ENCODE assay signal across 20 cellular contexts in the genomic region with DNA sequence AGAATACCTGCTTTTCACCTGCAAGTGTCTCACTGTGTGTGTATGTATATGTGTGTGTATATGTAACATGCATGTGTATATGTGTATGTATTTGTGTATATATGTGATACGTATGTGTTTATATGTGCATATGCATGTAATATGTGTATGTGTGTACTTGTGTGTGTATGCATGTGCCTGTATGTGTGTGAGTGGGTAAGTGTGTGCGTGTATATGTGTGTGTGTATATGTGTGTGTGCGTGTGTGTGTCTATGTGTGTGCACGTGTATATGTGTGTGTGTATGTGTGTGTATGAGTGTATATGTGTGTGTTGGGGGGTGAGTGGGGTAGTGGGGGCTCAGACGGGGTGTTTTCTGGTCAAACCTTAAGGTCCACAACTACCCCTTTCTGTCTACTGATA.
DNase-seq lines count a peak whose midpoint lies in the region; ATAC-seq, FAIRE-seq and TF ChIP-seq lines count a peak whose summit lies in the region.
"Had no signal": no experiment of that assay in that cellular context is flagged by ENCODE, and none has a peak within 500 bp of the region (broad histone marks: within the 10 kb centered on the region; RNA-seq: fewer than 3 reads in every experiment).

No MANE protein-coding gene starts in this region.

- H3K36me3 ChIP-seq in IMR-90 (ENCODE audit: control insufficient read depth, insufficient read depth, low read length) (no peaks in the 10 kb centered on the region), endodermal cell (ENCODE audit: control insufficient read depth, insufficient read depth, low read length) (no peaks in the 10 kb centered on the region), thyroid gland (no peaks in the 10 kb centered on the region)
- no peaks in the 10 kb centered on the region for H3K36me3 ChIP-seq in naive thymus-derived CD4-positive, alpha-beta T cell (ENCODE audit: control insufficient read depth in 2 of 3, insufficient read depth in 3 of 3, low read length in 3 of 3)
- H3K36me3 ChIP-seq: HAP-1 had no signal

- H3K4me3 Mint-ChIP-seq in endodermal cell, result no peak overlapping the region
- no peak overlapping the region for H3K4me3 Mint-ChIP-seq in naive thymus-derived CD4-positive, alpha-beta T cell
- H3K4me3 Mint-ChIP-seq: CD8-positive, alpha-beta memory T cell had no signal

- H3K9me3 Mint-ChIP-seq in endodermal cell, result no peaks in the 10 kb centered on the region
- H3K9me3 Mint-ChIP-seq in naive thymus-derived CD4-positive, alpha-beta T cell, result no peaks in the 10 kb centered on the region
- H3K9me3 Mint-ChIP-seq: CD8-positive, alpha-beta memory T cell had no signal

- ATAC-seq in IMR-90 (ENCODE audit: low read depth), result no peak
- peak; percentile 24 for ATAC-seq in naive thymus-derived CD4-positive, alpha-beta T cell

- H3K4me1 ChIP-seq in IMR-90 (ENCODE audit: control insufficient read depth, insufficient read depth, low read length), result peaks cover 3% of the 10 kb centered on the region
- H3K4me1 ChIP-seq in endodermal cell (ENCODE audit: control insufficient read depth, insufficient read depth, low read length), result no peaks in the 10 kb centered on the region
- H3K4me1 ChIP-seq in naive thymus-derived CD4-positive, alpha-beta T cell (ENCODE audit: control insufficient read depth in 2 of 2, insufficient read depth in 2 of 2, low read length in 2 of 2), result no peaks in the 10 kb centered on the region
- no peaks in the 10 kb centered on the region for H3K4me1 ChIP-seq in thyroid gland
- H3K4me1 ChIP-seq: HAP-1 had no signal

- H3K4me3 ChIP-seq in IMR-90 (ENCODE audit: insufficient read depth, low read depth, low read length) (no peak overlapping the region), endodermal cell (ENCODE audit: low read length) (no peak overlapping the region), thyroid gland (replicated peaks in 1 of 3) (no peak overlapping the region)
- no peak overlapping the region for H3K4me3 ChIP-seq in naive thymus-derived CD4-positive, alpha-beta T cell (ENCODE audit: low read length)
- H3K4me3 ChIP-seq: GM23248, HAP-1, K562 had no signal

- no peak overlapping the region for H2AK9ac ChIP-seq in IMR-90 (replicated peaks; ENCODE audit: low read depth, low read length, poor library complexity)

- no peak overlapping the region for H2AFZ ChIP-seq in IMR-90 (replicated peaks; ENCODE audit: low read length, poor library complexity)
- H2AFZ ChIP-seq: GM23248 had no signal

- TF ChIP-seq CTCF in IMR-90 (conservative IDR thresholded peaks at IDR 0.05; ENCODE audit: low read depth, low read length), result no peak
- no peak for TF ChIP-seq CTCF in endodermal cell (conservative IDR thresholded peaks at IDR 0.05)
- no peak for TF ChIP-seq CTCF in thyroid gland (IDR thresholded peaks at IDR 0.05)

- H3K27ac ChIP-seq in IMR-90 (ENCODE audit: insufficient read depth, low read length), result no peak overlapping the region
- no peak overlapping the region for H3K27ac ChIP-seq in endodermal cell (ENCODE audit: low read depth, low read length)
- H3K27ac ChIP-seq in naive thymus-derived CD4-positive, alpha-beta T cell (ENCODE audit: low read depth, low read length), result no peak overlapping the region
- H3K27ac ChIP-seq in thyroid gland, result no peak overlapping the region

- H3K27ac Mint-ChIP-seq in endodermal cell, result peak overlapping the region; percentile 42
- H3K27ac Mint-ChIP-seq in naive thymus-derived CD4-positive, alpha-beta T cell, result no peak overlapping the region
- H3K27ac Mint-ChIP-seq: CD8-positive, alpha-beta memory T cell had no signal

- H3K14ac ChIP-seq in IMR-90 (replicated peaks; ENCODE audit: low read depth, low read length), result peak overlapping the region; percentile 69

- peak; percentile 54 for FAIRE-seq in GM12891 (lab: Jason Lieb, UNC)
- FAIRE-seq: G401.6, GM19239, K562 had no signal

- no peak for TF ChIP-seq POLR2A in GM12891 (IDR thresholded peaks at IDR 0.05; ENCODE audit: low read depth, low read length)
- no peak for TF ChIP-seq POLR2A in IMR-90 (IDR thresholded peaks at IDR 0.05; ENCODE audit: low read depth, low read length)
- TF ChIP-seq POLR2A in thyroid gland (IDR thresholded peaks at IDR 0.05), result no peak

- peak overlapping the region; percentile 75 for H2BK120ac ChIP-seq in IMR-90 (ENCODE audit: low read depth, low read length)

- H3K56ac ChIP-seq in IMR-90 (ENCODE audit: extremely low read depth, insufficient read depth, low read length), result no peak overlapping the region

- peaks cover 16% of the 10 kb centered on the region for H3K9me1 ChIP-seq in IMR-90 (ENCODE audit: insufficient read depth, low read length)

- in situ Hi-C loops in IMR-90 (cut with MboI; ENCODE audit: low sequenced_read_pairs), result no loop called here

- H2BK5ac ChIP-seq in IMR-90 (ENCODE audit: low read depth, low read length, poor library complexity, severe bottlenecking), result peak overlapping the region; percentile 73

- DNase-seq in GM12891 (ENCODE audit: insufficient read length, low spot score), result no peak
- no peak for DNase-seq in IMR-90
- DNase-seq in endodermal cell, result no peak
- no peak for DNase-seq in naive thymus-derived CD4-positive, alpha-beta T cell
- no peak for DNase-seq in RPMI8226
- no peak for DNase-seq in activated CD4-positive, CD25-positive, alpha-beta regulatory T cell treated with anti-CD3 and anti-CD28 coated beads, Interleukin-2, amount 50 U/mL, for 72 hours
- no peak for DNase-seq in thyroid gland
- DNase-seq in SKM-1 (lab: John Stamatoyannopoulos, UW; ENCODE audit: unreplicated experiment), result no peak
- DNase-seq: C1 segment of cervical spinal cord; CD8-positive, alpha-beta memory T cell; GM23248; NCI-H1105 treated with DMSO at 0.1 percent for 48 hours; NCI-H1694; NCI-H2081 treated with DMSO at 0.1 percent for 48 hours; NK-92 treated with Interleukin-12 subunit alpha and Interleukin-12 subunit beta, amount 100 ng/mL, for 24 hours; SHP77 treated with DMSO at 0.1 percent for 48 hours had no signal

- no peak overlapping the region for H3K4me2 ChIP-seq in IMR-90 (ENCODE audit: low read depth, low read length)

- no TSS peak for BruUV-seq in IMR-90 (replicated peaks; lab: Mats Ljungman, UMichigan)

- H3K23ac ChIP-seq in IMR-90 (ENCODE audit: low read depth, low read length), result no peak overlapping the region

- H3K27me3 ChIP-seq in IMR-90 (ENCODE audit: control insufficient read depth, insufficient read depth, low read length) (no peaks in the 10 kb centered on the region), endodermal cell (ENCODE audit: control insufficient read depth, insufficient read depth, low read length, poor library complexity, severe bottlenecking) (no peaks in the 10 kb centered on the region), thyroid gland (no peaks in the 10 kb centered on the region)
- H3K27me3 ChIP-seq in naive thymus-derived CD4-positive, alpha-beta T cell (ENCODE audit: control insufficient read depth in 2 of 2, insufficient read depth in 2 of 2, low read length in 2 of 2), result no peaks in the 10 kb centered on the region

- peak overlapping the region; percentile 69; the same call in 1 of the 3 replicates for H2BK15ac ChIP-seq in IMR-90 (ENCODE audit: low read depth, low read length)

- no peak overlapping the region for H4K91ac ChIP-seq in IMR-90 (ENCODE audit: insufficient read depth, low read depth, low read length)

- H4K20me1 ChIP-seq in IMR-90 (ENCODE audit: insufficient read depth, low read length), result no peaks in the 10 kb centered on the region

- H3K9me3 ChIP-seq in IMR-90 (ENCODE audit: control insufficient read depth, insufficient read depth, low read length), result no peaks in the 10 kb centered on the region
- no peaks in the 10 kb centered on the region for H3K9me3 ChIP-seq in endodermal cell (ENCODE audit: control insufficient read depth, low read length)
- no peaks in the 10 kb centered on the region for H3K9me3 ChIP-seq in naive thymus-derived CD4-positive, alpha-beta T cell (ENCODE audit: control insufficient read depth in 2 of 3, low read length in 3 of 3)
- no peaks in the 10 kb centered on the region for H3K9me3 ChIP-seq in thyroid gland
- H3K9me3 ChIP-seq: HAP-1 had no signal

- H3K18ac ChIP-seq in IMR-90 (ENCODE audit: low read depth, low read length), result no peak overlapping the region

- no peak for TF ChIP-seq RAD21 in IMR-90 (IDR thresholded peaks at IDR 0.05; ENCODE audit: low read length)

- no peak overlapping the region for H4K5ac ChIP-seq in IMR-90 (ENCODE audit: low read depth, low read length)

- H3K36me3 Mint-ChIP-seq in endodermal cell (ENCODE audit: low read depth), result no peaks in the 10 kb centered on the region
- H3K36me3 Mint-ChIP-seq in naive thymus-derived CD4-positive, alpha-beta T cell, result no peaks in the 10 kb centered on the region
- H3K36me3 Mint-ChIP-seq: CD8-positive, alpha-beta memory T cell had no signal

- CTCF ChIA-PET in IMR-90 (lab: Yijun Ruan, JAX), result no interaction called here
- CTCF ChIA-PET in naive thymus-derived CD4-positive, alpha-beta T cell (lab: Charles Lee), result no interaction called here

- WGBS in IMR-90 (ENCODE audit: extremely low coverage in 2 of 2, insufficient read length in 1 of 2), 2 experiments, result 96% methylated on average over 4 of the region's 5 CpGs; no CpG with 5 or more reads in 1 of the 2 experiments
- 90% methylated on average over 2 to 4 of the region's 5 CpGs for WGBS in endodermal cell (ENCODE audit: insufficient coverage in 1 of 2, insufficient read length in 1 of 2), 2 experiments
- 87 to 92% methylated on average over 5 of the region's 5 CpGs for WGBS in thyroid gland, 2 donors

- H2BK20ac ChIP-seq in IMR-90 (ENCODE audit: low read depth, low read length), result peak overlapping the region; percentile 88; the same call in 1 of the 2 replicates

- H3K9ac ChIP-seq in IMR-90 (ENCODE audit: low read depth, low read length) (no peak overlapping the region), endodermal cell (ENCODE audit: extremely low read depth, low read length, poor library complexity, severe bottlenecking) (no peak overlapping the region)
- H3K9ac ChIP-seq: GM23248 had no signal

- intact Hi-C loops in IMR-90 (cut with micrococcal nuclease) (no loop called here), thyroid gland (cut with DNase I) (no loop called here)
- intact Hi-C loops in naive thymus-derived CD4-positive, alpha-beta T cell (cut with micrococcal nuclease), result no loop called here

- H3K4ac ChIP-seq in IMR-90 (ENCODE audit: low read depth, low read length), result peak overlapping the region; percentile 80

- peak overlapping the region; percentile 98 for H2AK5ac ChIP-seq in IMR-90 (ENCODE audit: low read depth, low read length)

- no peaks in the 10 kb centered on the region for H3K79me1 ChIP-seq in IMR-90 (ENCODE audit: low read depth in 1 of 2, low read length in 2 of 2)

- POLR2A ChIA-PET in IMR-90 (lab: Charles Lee; ENCODE audit: unreplicated experiment), result no interaction called here
- POLR2A ChIA-PET in naive thymus-derived CD4-positive, alpha-beta T cell (lab: Charles Lee), result no interaction called here

- H3K4me1 Mint-ChIP-seq in endodermal cell, result no peaks in the 10 kb centered on the region
- H3K4me1 Mint-ChIP-seq in naive thymus-derived CD4-positive, alpha-beta T cell, result no peaks in the 10 kb centered on the region
- H3K4me1 Mint-ChIP-seq: CD8-positive, alpha-beta memory T cell had no signal

- no peaks in the 10 kb centered on the region for H3K27me3 Mint-ChIP-seq in endodermal cell (ENCODE audit: insufficient read depth)
- H3K27me3 Mint-ChIP-seq in naive thymus-derived CD4-positive, alpha-beta T cell, result peaks cover 0 to 2% (median 0%) of the 10 kb centered on the region in 5 donors

- dilution Hi-C loops in IMR-90 (cut with HindIII; ENCODE audit: low sequenced_read_pairs, unreplicated experiment), result no loop called here

- H4K8ac ChIP-seq in IMR-90 (ENCODE audit: low read depth in 2 of 2, low read length in 2 of 2), result peak overlapping the region; percentile 12 to 38; a peak in 2 of 4 replicates
